ENCODE assay signal across 24 cellular contexts in the genomic region with DNA sequence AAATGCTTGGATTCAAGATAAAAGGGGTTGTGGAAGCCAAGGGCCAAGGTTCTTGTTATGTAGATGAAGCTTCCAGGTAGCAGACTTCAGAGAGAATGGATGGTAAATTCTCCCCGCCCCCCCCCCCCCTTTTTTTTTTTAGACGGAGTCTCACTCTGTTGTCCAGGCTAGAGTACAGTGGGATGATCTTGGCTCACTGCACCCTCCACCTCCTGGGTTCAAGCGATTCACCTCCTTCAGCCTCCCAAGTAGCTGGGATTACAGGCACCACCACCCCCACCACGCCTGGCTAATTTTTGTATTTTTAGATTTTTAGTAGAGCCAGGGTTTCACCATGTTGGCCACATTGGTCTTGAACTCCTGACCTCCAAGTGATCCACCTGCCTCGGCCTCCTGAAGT. TPM values are rescaled to one million over a fixed set of nuclear protein-coding genes. Genes with fewer than 3 reads are reported as not detected.
DNase-seq lines count a peak whose midpoint lies in the region; ATAC-seq, FAIRE-seq and TF ChIP-seq lines count a peak whose summit lies in the region.
"Had no signal": no experiment of that assay in that cellular context is flagged by ENCODE, and none has a peak within 500 bp of the region (broad histone marks: within the 10 kb centered on the region; RNA-seq: fewer than 3 reads in every experiment).

No MANE protein-coding gene starts in this region.

- intact Hi-C loops in posterior vena cava (cut with DNase I): no loop called here
- intact Hi-C loops in vagina (cut with DNase I): loop anchor here (5.0 kb wide), 1 partner anchor 51 kb away; no protein-coding TSS in a partner anchor
- intact Hi-C loops in MCF 10A (cut with micrococcal nuclease): no loop called here

- no peak overlapping the region for H4K91ac ChIP-seq in H1 (replicated peaks; ENCODE audit: insufficient read length, low read length)

- no peak overlapping the region for H3K9ac ChIP-seq in H1 (replicated peaks in 1 of 4; ENCODE audit: extremely low read depth in 1 of 4, low read depth in 3 of 4, low read length in 3 of 4)

- no peak for TF ChIP-seq RAD21 in H1 (IDR thresholded peaks at IDR 0.05 in 1 of 2, conservative IDR thresholded peaks at IDR 0.05 in 1 of 2; ENCODE audit: low read depth in 2 of 2, low read length in 2 of 2)

- no peak overlapping the region for H4K5ac ChIP-seq in H1 (ENCODE audit: insufficient read length, low read depth, low read length)

- H3K27ac ChIP-seq in H1 (ENCODE audit: low read depth, low read length): 0 out of 2 replicates have a peak overlapping the region, but pooled peaks have one; percentile 10
- no peak overlapping the region for H3K27ac ChIP-seq in vagina
- H3K27ac ChIP-seq: brain microvascular endothelial cell had no signal

- H3K36me3 ChIP-seq in H1 (ENCODE audit: control insufficient read depth in 2 of 4, insufficient read depth in 4 of 4, low read length in 3 of 4): peaks cover 0 to 7% (median 0%) of the 10 kb centered on the region in 4 experiments; a peak in 1 of 8 replicates
- no peaks in the 10 kb centered on the region for H3K36me3 ChIP-seq in vagina
- H3K36me3 ChIP-seq: brain microvascular endothelial cell, suprapubic skin had no signal

- H3K4ac ChIP-seq in H1 (replicated peaks; ENCODE audit: insufficient read length, low read depth, low read length): no peak overlapping the region

- H3K18ac ChIP-seq in H1 (ENCODE audit: extremely low read depth, low read length): no peak overlapping the region

- H2BK5ac ChIP-seq in H1 (ENCODE audit: low read depth, low read length): no peak overlapping the region; the same call in 1 of the 2 replicates

- H2BK15ac ChIP-seq in H1 (ENCODE audit: low read length): no peak overlapping the region

- WGBS in H1 (ENCODE audit: extremely low coverage in 1 of 2, insufficient coverage in 1 of 2, insufficient read length in 1 of 2, insufficient replicate concordance in 2 of 2, low coverage in 1 of 2, low lambda C conversion rate in 2 of 2, missing lambda C conversion rate in 1 of 2), 2 experiments: 92% methylated on average over 3 of the region's 5 CpGs; no CpG with 5 or more reads in 1 of the 2 experiments

- no peak overlapping the region for H3K4me3 Mint-ChIP-seq in activated T-cell treated with anti-CD3 and anti-CD28 coated beads, Interleukin-2, amount 50 U/mL, for 24 hours
- H3K4me3 Mint-ChIP-seq in WTC11 (no peak overlapping the region), MCF 10A (ENCODE audit: unreplicated experiment) (no peak overlapping the region)

- no peak for ATAC-seq in WTC11

- H3K56ac ChIP-seq in H1 (replicated peaks; ENCODE audit: insufficient read length, low read depth, low read length): no peak overlapping the region

- H3K23ac ChIP-seq in H1 (ENCODE audit: insufficient read length): no peak overlapping the region

- 0 out of 4 replicates have a peak overlapping the region, but pooled peaks of 1 of the 2 experiments have one; percentile 23 for H3K4me2 ChIP-seq in H1 (ENCODE audit: insufficient read depth in 1 of 2, low read depth in 2 of 2, low read length in 2 of 2)

- H4K20me1 ChIP-seq in H1 (replicated peaks in 1 of 2; ENCODE audit: control insufficient read depth in 1 of 2, insufficient read depth in 2 of 2, low read length in 2 of 2): no peaks in the 10 kb centered on the region

- POLR2A ChIA-PET in WTC11 (lab: Charles Lee) (interaction anchor here (0.6 to 0.7 kb wide), 2 partner anchors 11 to 120 kb away, joined by 3 read pairs; no protein-coding TSS in a partner anchor), H1 (lab: Charles Lee; ENCODE audit: partially characterized antibody) (interaction anchor here (0.7 to 1.1 kb wide), 3 partner anchors 20 to 75 kb away, joined by 3 to 5 read pairs (median 3); no protein-coding TSS in a partner anchor), MCF 10A (lab: Yijun Ruan, JAX) (interaction anchor here (0.6 to 2.3 kb wide), 3 partner anchors 34 to 57 kb away, joined by 3 to 9 read pairs (median 5); partner anchors contain the start of gene RPS6KA5)

- H3K9me3 ChIP-seq in H1 (ENCODE audit: insufficient read depth in 2 of 2, low read depth in 1 of 2, low read length in 1 of 2): no peaks in the 10 kb centered on the region
- no peaks in the 10 kb centered on the region for H3K9me3 ChIP-seq in vagina
- H3K9me3 ChIP-seq: suprapubic skin had no signal

- peaks cover 0 to 15% of the 10 kb centered on the region in 2 experiments; a peak in 1 of 4 replicates for H3K79me2 ChIP-seq in H1 (ENCODE audit: control insufficient read depth in 1 of 2, insufficient read depth in 2 of 2, low read length in 2 of 2)

- H3K36me3 Mint-ChIP-seq in activated T-cell treated with anti-CD3 and anti-CD28 coated beads, Interleukin-2, amount 50 U/mL, for 24 hours (ENCODE audit: low read depth): peaks cover 66% of the 10 kb centered on the region
- H3K36me3 Mint-ChIP-seq in WTC11 (peaks cover 21% of the 10 kb centered on the region), MCF 10A (ENCODE audit: insufficient read depth, unreplicated experiment) (peaks cover 17% of the 10 kb centered on the region)

- CTCF ChIA-PET in WTC11 (lab: Charles Lee): interaction anchor here (1.1 to 2.1 kb wide), 2 partner anchors 55 to 57 kb away, joined by 4 to 7 read pairs; no protein-coding TSS in a partner anchor
- CTCF ChIA-PET in H1 (lab: Charles Lee; ENCODE audit: partially characterized antibody): interaction anchor here (0.5 to 3.3 kb wide), 6 partner anchors 20 to 1472 kb away, joined by 3 to 22 read pairs (median 3); no protein-coding TSS in a partner anchor
- CTCF ChIA-PET in MCF 10A (lab: Yijun Ruan, JAX): interaction anchor here (1.1 kb wide), 1 partner anchor 22 kb away, joined by 4 read pairs; no protein-coding TSS in a partner anchor

- no peak for TF ChIP-seq EP300 in H1 (IDR thresholded peaks at IDR 0.05; ENCODE audit: borderline replicate concordance in 1 of 2, low read depth in 2 of 2, low read length in 2 of 2)

- H2BK120ac ChIP-seq in H1 (replicated peaks; ENCODE audit: low read depth, low read length): no peak overlapping the region

- peak overlapping the region; percentile 64; the same call in 1 of the 2 replicates for H2BK20ac ChIP-seq in H1 (ENCODE audit: low read length)

- H2AK5ac ChIP-seq in H1 (ENCODE audit: low read depth, low read length): no peak overlapping the region

- no TSS peak for BruUV-seq in MCF 10A (replicated peaks; lab: Mats Ljungman, UMichigan)

- no peak for DNase-seq in activated T-cell treated with anti-CD3 and anti-CD28 coated beads, Interleukin-2, amount 50 U/mL, for 24 hours
- DNase-seq in activated T-cell treated with anti-CD3 and anti-CD28 coated beads for 4 hours: no peak
- DNase-seq in WTC11 (ENCODE audit: low spot score): no peak
- no peak for DNase-seq in H1 (ENCODE audit: low read depth in 1 of 2, low spot score in 2 of 2)
- DNase-seq in posterior vena cava (ENCODE audit: low spot score): peak; percentile 10
- no peak for DNase-seq in vagina (ENCODE audit: extremely low spot score in 2 of 2)
- no peak for DNase-seq in NCI-H2196 treated with DMSO at 0.1 percent for 48 hours (lab: John Stamatoyannopoulos, UW; ENCODE audit: unreplicated experiment)
- DNase-seq in MCF 10A (ENCODE audit: unreplicated experiment): no peak
- DNase-seq: activated CD4-positive, alpha-beta T cell treated with anti-CD3 and anti-CD28 coated beads, Interleukin-2, amount 50 U/mL, for 1 hour; activated T-cell treated with anti-CD3 and anti-CD28 coated beads, Interleukin-2, amount 50 U/mL, for 1 hour; brain microvascular endothelial cell; C1 segment of cervical spinal cord; cortex of kidney; foreskin fibroblast; hypothalamus; mesenchymal stem cell; NCI-H1417 treated with DMSO at 0.1 percent for 48 hours; NCI-H526; stimulated activated CD4-positive, alpha-beta T cell treated with anti-CD3 and anti-CD28 coated beads, Interleukin-4, amount 100 ng/mL, for 4 hours had no signal

- no peak overlapping the region for H2BK12ac ChIP-seq in H1 (ENCODE audit: low read depth, low read length)

- H3K4me1 Mint-ChIP-seq in activated T-cell treated with anti-CD3 and anti-CD28 coated beads, Interleukin-2, amount 50 U/mL, for 24 hours (ENCODE audit: low read depth): peaks cover 69% of the 10 kb centered on the region
- H3K4me1 Mint-ChIP-seq in WTC11 (peaks cover 64% of the 10 kb centered on the region), MCF 10A (ENCODE audit: insufficient read depth, unreplicated experiment) (peaks cover 41% of the 10 kb centered on the region)

- H3K27me3 ChIP-seq in H1 (replicated peaks in 1 of 4; ENCODE audit: control insufficient read depth in 3 of 4, extremely low read depth in 1 of 4, insufficient read depth in 3 of 4, low read length in 3 of 4) (no peaks in the 10 kb centered on the region), vagina (no peaks in the 10 kb centered on the region)
- H3K27me3 ChIP-seq: brain microvascular endothelial cell, suprapubic skin had no signal

- H4K8ac ChIP-seq in H1 (ENCODE audit: extremely low read depth, insufficient read depth, low read length): no peak overlapping the region

- no peak for FAIRE-seq in H1 (lab: Jason Lieb, UNC)
- FAIRE-seq: A204.1, endothelial cell of umbilical vein, GM12892 had no signal

- no peaks in the 10 kb centered on the region for H3K27me3 Mint-ChIP-seq in activated T-cell treated with anti-CD3 and anti-CD28 coated beads, Interleukin-2, amount 50 U/mL, for 24 hours
- no peaks in the 10 kb centered on the region for H3K27me3 Mint-ChIP-seq in WTC11 (ENCODE audit: low read depth)
- H3K27me3 Mint-ChIP-seq in MCF 10A (ENCODE audit: insufficient read depth, unreplicated experiment): no peaks in the 10 kb centered on the region

- H3K4me3 ChIP-seq in H1 (ENCODE audit: extremely low read depth in 1 of 4, insufficient read depth in 2 of 4, low read depth in 3 of 4, low read length in 4 of 4) (peak overlapping the region in 1 of 4 experiments; percentile 38; a peak in 1 of 8 replicates), vagina (no peak overlapping the region)
- H3K4me3 ChIP-seq: suprapubic skin had no signal

- peak overlapping the region; percentile 98 for H3K27ac Mint-ChIP-seq in activated T-cell treated with anti-CD3 and anti-CD28 coated beads, Interleukin-2, amount 50 U/mL, for 24 hours
- H3K27ac Mint-ChIP-seq in WTC11: no peak overlapping the region
- H3K27ac Mint-ChIP-seq in MCF 10A (ENCODE audit: low read depth, unreplicated experiment): no peak overlapping the region

- H3K9me3 Mint-ChIP-seq in activated T-cell treated with anti-CD3 and anti-CD28 coated beads, Interleukin-2, amount 50 U/mL, for 24 hours: no peaks in the 10 kb centered on the region
- H3K9me3 Mint-ChIP-seq in WTC11 (peaks cover 19% of the 10 kb centered on the region), MCF 10A (ENCODE audit: unreplicated experiment) (no peaks in the 10 kb centered on the region)
- H3K9me3 Mint-ChIP-seq: nephron had no signal

- H3K14ac ChIP-seq in H1 (ENCODE audit: insufficient read length): no peak overlapping the region

- peaks cover 2% of the 10 kb centered on the region; the same call in 1 of the 2 replicates for H3K23me2 ChIP-seq in H1 (ENCODE audit: low read depth, low read length)

- TF ChIP-seq POLR2A in H1 (IDR thresholded peaks at IDR 0.05; ENCODE audit: control extremely low read depth in 1 of 2, low read depth in 2 of 2, low read length in 2 of 2) (no peak), vagina (IDR thresholded peaks at IDR 0.05) (no peak)

- H3K79me1 ChIP-seq in H1 (ENCODE audit: low read depth, low read length): no peaks in the 10 kb centered on the region

- TF ChIP-seq CTCF in WTC11 (IDR thresholded peaks at IDR 0.05): no peak
- TF ChIP-seq CTCF in H1 (IDR thresholded peaks at IDR 0.05; ENCODE audit: control extremely low read depth in 1 of 3, insufficient read depth in 1 of 3, low read depth in 1 of 3, low read length in 3 of 3): no peak
- no peak for TF ChIP-seq CTCF in vagina (IDR thresholded peaks at IDR 0.05)
- TF ChIP-seq CTCF in MCF 10A (IDR thresholded peaks at IDR 0.05; ENCODE audit: unreplicated experiment): no peak

- H2AFZ ChIP-seq in H1 (ENCODE audit: low read length): no peak overlapping the region

- H3K4me1 ChIP-seq in H1 (replicated peaks in 1 of 4; ENCODE audit: control insufficient read depth in 3 of 4, insufficient read depth in 4 of 4, low read length in 3 of 4): peaks cover 12 to 30% (median 19%) of the 10 kb centered on the region in 4 experiments
- H3K4me1 ChIP-seq in vagina: peaks cover 79% of the 10 kb centered on the region

RNA-seq across cellular contexts. Expression of gene DGLUCY, which starts 4.1 kb away (rescaled TPM):
- total RNA-seq in WTC11 (2021) (35.4 to 38.7 TPM (median 36.9 TPM) in 3 replicates), posterior vena cava (10 to 100 TPM; 36.2 to 44.4 TPM), vagina (57.0 TPM), MCF 10A (2022) (11.3 and 11.7 TPM in 2 replicates)
- total RNA-seq in H1 (2021; fragmentation: NEBNext Ultra II Directional; extraction: Animal tissue kit (Norgen Biotek cat#: 25700)): 27.7 and 31.8 TPM in 2 replicates
- polyA plus RNA-seq in H1 (2011; rRNA removed): 24.6 and 24.9 TPM in 2 replicates
- 32.1 TPM for polyA plus RNA-seq in H1 (2011; cell fraction: cytosol; rRNA removed)
- 84.2 TPM for polyA plus RNA-seq in H1 (2011; cell fraction: nucleus; rRNA removed)
- 24.5 to 36.7 TPM (median 30.5 TPM) in 4 replicates for polyA plus RNA-seq in H1 (2012, experiment 1 of 2)
- 22.5 TPM for polyA plus RNA-seq in H1 (2012, experiment 2 of 2)
- polyA plus RNA-seq in H1 (2013, experiment 1 of 2): 28.4 TPM
- polyA plus RNA-seq in H1 (2013, experiment 2 of 2): 25.3 TPM
- polyA minus RNA-seq in H1 (2011; rRNA and poly(A)+ RNA removed): 51.0 and 58.0 TPM in 2 replicates
- polyA minus RNA-seq in H1 (2011; cell fraction: cytosol; rRNA and poly(A)+ RNA removed): 31.0 TPM
- polyA minus RNA-seq in H1 (2011; cell fraction: nucleus; rRNA and poly(A)+ RNA removed): 60.7 TPM

RNA-seq across cellular contexts. Expression of gene RPS6KA5, which starts 57.5 kb away (rescaled TPM):
- total RNA-seq in WTC11 (2021) (3.7 to 5.3 TPM (median 5.2 TPM) in 3 replicates), posterior vena cava (1 to 10 TPM; 4.0 to 6.4 TPM), vagina (5.2 TPM), MCF 10A (2022) (1.3 and 2.2 TPM in 2 replicates)
- total RNA-seq in H1 (2021; fragmentation: NEBNext Ultra II Directional; extraction: Animal tissue kit (Norgen Biotek cat#: 25700)): 3.1 and 3.2 TPM in 2 replicates
- polyA plus RNA-seq in H1 (2011; rRNA removed): 0.85 and 0.93 TPM in 2 replicates
- 1.4 TPM for polyA plus RNA-seq in H1 (2011; cell fraction: cytosol; rRNA removed)
- 1.3 TPM for polyA plus RNA-seq in H1 (2011; cell fraction: nucleus; rRNA removed)
- 1.2 to 2.0 TPM (median 1.4 TPM) in 4 replicates for polyA plus RNA-seq in H1 (2012, experiment 1 of 2)
- 0.10 TPM for polyA plus RNA-seq in H1 (2012, experiment 2 of 2)
- polyA plus RNA-seq in H1 (2013, experiment 1 of 2): 1.9 TPM
- 1.5 TPM for polyA plus RNA-seq in H1 (2013, experiment 2 of 2)
- 2.7 TPM in 2 replicates for polyA minus RNA-seq in H1 (2011; rRNA and poly(A)+ RNA removed)
- polyA minus RNA-seq in H1 (2011; cell fraction: cytosol; rRNA and poly(A)+ RNA removed): 1.8 TPM
- 4.1 TPM for polyA minus RNA-seq in H1 (2011; cell fraction: nucleus; rRNA and poly(A)+ RNA removed)
